In genomic region chr16:26795184-26795583, GRCh38 we compare ENCODE assay signal across 11 cellular contexts.
DNase-seq lines count a peak whose midpoint lies in the region; TF ChIP-seq lines count a peak whose summit lies in the region.
"Had no signal": no experiment of that assay in that cellular context is flagged by ENCODE, and none has a peak within 500 bp of the region (broad histone marks: within the 10 kb centered on the region; RNA-seq: fewer than 3 reads in every experiment).

No MANE protein-coding gene starts in this region.

- CTCF ChIA-PET in A673 (lab: Charles Lee) (no interaction called here), HEK293T (lab: Yijun Ruan, JAX) (no interaction called here)

- TF ChIP-seq CTCF in A673 (conservative IDR thresholded peaks at IDR 0.05; ENCODE audit: low read depth, low read length) = peak; percentile 59
- peak; percentile 27 for TF ChIP-seq CTCF in GM12865 (IDR thresholded peaks at IDR 0.05; ENCODE audit: insufficient read depth, low read depth, low read length, missing control alignments)
- no peak for TF ChIP-seq CTCF in chondrocyte (IDR thresholded peaks at IDR 0.05)

- no peaks in the 10 kb centered on the region for H3K4me1 Mint-ChIP-seq in chondrocyte (ENCODE audit: low read depth)

- H3K36me3 Mint-ChIP-seq in chondrocyte (ENCODE audit: low read depth) = no peaks in the 10 kb centered on the region

- H3K27ac ChIP-seq in A673 (ENCODE audit: low read depth, low read length, poor library complexity, severe bottlenecking) = no peak overlapping the region
- H3K27ac ChIP-seq: sigmoid colon had no signal

- H3K27ac Mint-ChIP-seq in chondrocyte (ENCODE audit: unreplicated experiment) = no peak overlapping the region

- POLR2A ChIA-PET in A673 (lab: Charles Lee; ENCODE audit: low non-redundant PET) (no interaction called here), HEK293T (lab: Yijun Ruan, JAX) (no interaction called here)

- no peak overlapping the region for H3K4me3 Mint-ChIP-seq in chondrocyte (ENCODE audit: unreplicated experiment)

- H3K9me3 Mint-ChIP-seq in chondrocyte (ENCODE audit: low read depth) = no peaks in the 10 kb centered on the region

- peaks cover 2% of the 10 kb centered on the region for H3K27me3 Mint-ChIP-seq in chondrocyte (ENCODE audit: low read depth)

- no peaks in the 10 kb centered on the region for H3K9me3 ChIP-seq in A673 (ENCODE audit: low read depth, low read length, poor library complexity, severe bottlenecking)
- H3K9me3 ChIP-seq: sigmoid colon had no signal

- DNase-seq in A673 (ENCODE audit: low spot score) (peak; percentile 61), GM12865 (ENCODE audit: low read depth) (peak; percentile 24), UCSD-AML1 (lab: John Stamatoyannopoulos, UW; ENCODE audit: unreplicated experiment) (peak; percentile 36), iPS-NIHi7 (ENCODE audit: extremely low spot score) (peak; percentile 28), chondrocyte (ENCODE audit: low spot score) (no peak), NOMO-1 treated with dmso at 0.1 percent for 144 hours (lab: John Stamatoyannopoulos, UW; ENCODE audit: unreplicated experiment) (no peak), HEK293T (ENCODE audit: extremely low spot score) (no peak), HCEC 1CT (no peak)
- DNase-seq: aorta, Calu3, sigmoid colon had no signal

- no peaks in the 10 kb centered on the region for H3K4me1 ChIP-seq in A673 (ENCODE audit: insufficient read depth, low read length, poor library complexity, severe bottlenecking)
- H3K4me1 ChIP-seq: sigmoid colon had no signal

- H3K36me3 ChIP-seq in A673 (ENCODE audit: insufficient read depth, low read length, poor library complexity, severe bottlenecking) = no peaks in the 10 kb centered on the region
- H3K36me3 ChIP-seq: sigmoid colon had no signal

- no peaks in the 10 kb centered on the region for H3K27me3 ChIP-seq in A673 (replicated peaks; ENCODE audit: insufficient read depth, low read depth, low read length, poor library complexity)
- H3K27me3 ChIP-seq: sigmoid colon had no signal

- H3K4me3 ChIP-seq in A673 (ENCODE audit: low read depth, low read length, poor library complexity, severe bottlenecking) = no peak overlapping the region
- no peak overlapping the region for H3K4me3 ChIP-seq in GM12865 (ENCODE audit: low read depth, low read length)
- H3K4me3 ChIP-seq: sigmoid colon had no signal

- intact Hi-C loops in A673 (cut with micrococcal nuclease; ENCODE audit: unreplicated experiment) = no loop called here

- BruUV-seq in A673 (replicated peaks; lab: Mats Ljungman, UMichigan) = no TSS peak

TF ChIP-seq in HEK293T, 16 proteins besides CTCF, POLR2A, EP300 and RAD21:
- TF ChIP-seq FOXA1 (IDR thresholded peaks at IDR 0.05) (no peak), SUZ12 (IDR thresholded peaks at IDR 0.05) (no peak), SP1 (IDR thresholded peaks at IDR 0.05) (no peak), FOXK2 (IDR thresholded peaks at IDR 0.05) (no peak), ELF4 (IDR thresholded peaks at IDR 0.05) (no peak), TARDBP (IDR thresholded peaks at IDR 0.05) (no peak), NFRKB (IDR thresholded peaks at IDR 0.05) (no peak), ZNF384 (IDR thresholded peaks at IDR 0.05) (no peak), FOXM1 (IDR thresholded peaks at IDR 0.05; ENCODE audit: borderline replicate concordance) (no peak), LEF1 (IDR thresholded peaks at IDR 0.05; ENCODE audit: borderline replicate concordance) (no peak), L3MBTL2 (conservative IDR thresholded peaks at IDR 0.05) (no peak)

Comparison
In these comparisons a context has a peak if more than half of its experiments do, and no peak if none do; other contexts are left out.
1. DNase-seq: peak in A673 (single experiment), GM12865 (single experiment), UCSD-AML1 (single experiment) and iPS-NIHi7 (single experiment); none in chondrocyte (single experiment), NOMO-1 treated with dmso at 0.1 percent for 144 hours (single experiment), HEK293T (single experiment) and HCEC 1CT (single experiment).